16 cellular contexts compared by ENCODE assay signal in the genomic region with DNA sequence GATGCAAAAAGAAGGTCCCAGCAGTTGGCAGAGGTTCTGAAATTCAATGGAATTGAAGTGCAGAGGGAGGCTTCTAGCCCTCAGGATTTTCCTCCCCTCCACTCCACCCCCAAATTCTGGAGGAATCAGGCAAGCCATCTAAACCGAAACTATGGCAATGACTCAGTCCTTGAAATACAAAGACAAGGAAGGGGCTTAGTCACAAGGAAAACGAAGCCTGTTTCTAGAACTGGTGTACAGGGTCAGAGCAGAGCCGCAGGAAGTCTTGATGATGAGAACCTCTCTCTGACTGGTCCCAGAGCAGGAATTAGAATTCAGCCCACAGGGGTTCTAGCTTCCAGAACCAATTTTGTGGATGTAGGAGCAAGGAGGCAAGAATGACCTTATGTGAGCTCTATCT.
DNase-seq lines count a peak whose midpoint lies in the region; ATAC-seq, FAIRE-seq and TF ChIP-seq lines count a peak whose summit lies in the region.
"Had no signal": no experiment of that assay in that cellular context is flagged by ENCODE, and none has a peak within 500 bp of the region (broad histone marks: within the 10 kb centered on the region; RNA-seq: fewer than 3 reads in every experiment).

No MANE protein-coding gene starts in this region.

- peaks cover 9% of the 10 kb centered on the region; the same call in 1 of the 2 replicates for H3K9me1 ChIP-seq in IMR-90 (ENCODE audit: insufficient read depth, low read length)
- no peaks in the 10 kb centered on the region for H3K9me1 ChIP-seq in keratinocyte (ENCODE audit: control insufficient read depth, extremely low read depth, insufficient read depth, low read length)

- H3K27me3 ChIP-seq in IMR-90 (ENCODE audit: control insufficient read depth, insufficient read depth, low read length): no peaks in the 10 kb centered on the region
- H3K27me3 ChIP-seq in keratinocyte (ENCODE audit: control insufficient read depth, extremely low read depth, insufficient read depth, low read length): no peaks in the 10 kb centered on the region
- no peaks in the 10 kb centered on the region for H3K27me3 ChIP-seq in small intestine (ENCODE audit: control insufficient read depth in 2 of 2, insufficient read depth in 2 of 2, low read length in 2 of 2)
- H3K27me3 ChIP-seq: BLaER1 treated with 17β-estradiol and CSF1 and Interleukin-3, amounts not matched to agents 10 nM and 100 nM had no signal

- H3K4ac ChIP-seq in IMR-90 (ENCODE audit: low read depth, low read length): peak overlapping the region; percentile 59

- H4K5ac ChIP-seq in IMR-90 (ENCODE audit: low read depth, low read length): peak overlapping the region; percentile 40; the same call in 1 of the 2 replicates

- peak overlapping the region; percentile 44; the same call in 1 of the 2 replicates for H3K18ac ChIP-seq in IMR-90 (ENCODE audit: low read depth, low read length)

- dilution Hi-C loops in IMR-90 (cut with HindIII; ENCODE audit: low sequenced_read_pairs, unreplicated experiment) (no loop called here), keratinocyte (cut with MboI; ENCODE audit: extremely low pct_ligation_motif_present, low sequenced_read_pairs) (no loop called here)

- peak overlapping the region; percentile 8 for H3K27ac ChIP-seq in IMR-90 (ENCODE audit: insufficient read depth, low read length)
- peak overlapping the region; percentile 69 for H3K27ac ChIP-seq in keratinocyte (ENCODE audit: control insufficient read depth, insufficient read depth, low read length)
- H3K27ac ChIP-seq in small intestine (ENCODE audit: low read depth in 1 of 2, low read length in 1 of 2): no peak overlapping the region
- H3K27ac ChIP-seq: BLaER1 treated with 17β-estradiol and CSF1 and Interleukin-3, amounts not matched to agents 10 nM and 100 nM; HL-60 had no signal

- H2BK20ac ChIP-seq in IMR-90 (ENCODE audit: low read depth, low read length): peak overlapping the region; percentile 78

- H3K4me1 ChIP-seq in IMR-90 (ENCODE audit: control insufficient read depth, insufficient read depth, low read length): peaks cover 7% of the 10 kb centered on the region
- peaks cover 4% of the 10 kb centered on the region for H3K4me1 ChIP-seq in keratinocyte (ENCODE audit: control insufficient read depth, extremely low read depth, insufficient read depth, low read length)
- no peaks in the 10 kb centered on the region for H3K4me1 ChIP-seq in small intestine (ENCODE audit: control insufficient read depth in 2 of 2, insufficient read depth in 1 of 2, low read depth in 1 of 2, low read length in 1 of 2)
- H3K4me1 ChIP-seq: BLaER1 treated with 17β-estradiol and CSF1 and Interleukin-3, amounts not matched to agents 10 nM and 100 nM had no signal

- H2AK5ac ChIP-seq in IMR-90 (ENCODE audit: low read depth, low read length): no peak overlapping the region

- peak overlapping the region; percentile 75 for H4K91ac ChIP-seq in IMR-90 (ENCODE audit: insufficient read depth, low read depth, low read length)

- no peak overlapping the region for H2AK9ac ChIP-seq in IMR-90 (replicated peaks; ENCODE audit: low read depth, low read length, poor library complexity)

- peak overlapping the region; percentile 29 for H2AFZ ChIP-seq in IMR-90 (replicated peaks; ENCODE audit: low read length, poor library complexity)
- peak overlapping the region; percentile 52 for H2AFZ ChIP-seq in keratinocyte (ENCODE audit: control insufficient read depth, low read length)

- peak overlapping the region; percentile 77 for H2BK120ac ChIP-seq in IMR-90 (ENCODE audit: low read depth, low read length)

- H4K8ac ChIP-seq in IMR-90 (ENCODE audit: low read depth in 2 of 2, low read length in 2 of 2): peak overlapping the region; percentile 37 to 88; a peak in 3 of 4 replicates

- H3K36me3 ChIP-seq in IMR-90 (ENCODE audit: control insufficient read depth, insufficient read depth, low read length) (no peaks in the 10 kb centered on the region), keratinocyte (ENCODE audit: control insufficient read depth in 2 of 2, extremely low read depth in 1 of 2, insufficient read depth in 2 of 2, low read length in 2 of 2) (no peaks in the 10 kb centered on the region), small intestine (ENCODE audit: control insufficient read depth in 2 of 2, insufficient read depth in 2 of 2, low read length in 2 of 2) (no peaks in the 10 kb centered on the region)
- H3K36me3 ChIP-seq: BLaER1 treated with 17β-estradiol and CSF1 and Interleukin-3, amounts not matched to agents 10 nM and 100 nM had no signal

- FAIRE-seq in keratinocyte (lab: Jason Lieb, UNC): peak; percentile 74
- no peak for FAIRE-seq in small intestine (lab: Jason Lieb, UNC)
- FAIRE-seq: frontal cortex, GM19239 had no signal

- peaks cover 0 to 13% of the 10 kb centered on the region in 2 experiments; a peak in 1 of 4 replicates for H3K79me1 ChIP-seq in IMR-90 (ENCODE audit: low read depth in 1 of 2, low read length in 2 of 2)

- no CpG with 5 or more reads among the region's 3 CpGs for WGBS in IMR-90 (ENCODE audit: extremely low coverage in 2 of 2, insufficient read length in 1 of 2), 2 experiments
- WGBS in small intestine, 3 donors: 72 to 83% (median 82%) methylated on average over 3 of the region's 3 CpGs

- H3K9me3 ChIP-seq in IMR-90 (ENCODE audit: control insufficient read depth, insufficient read depth, low read length) (no peaks in the 10 kb centered on the region), keratinocyte (ENCODE audit: control insufficient read depth, low read depth, low read length) (no peaks in the 10 kb centered on the region), small intestine (ENCODE audit: control insufficient read depth, low read depth) (no peaks in the 10 kb centered on the region)
- H3K9me3 ChIP-seq: BLaER1 treated with 17β-estradiol and CSF1 and Interleukin-3, amounts not matched to agents 10 nM and 100 nM had no signal

- peak overlapping the region; percentile 73; the same call in 1 of the 2 replicates for H3K14ac ChIP-seq in IMR-90 (replicated peaks; ENCODE audit: low read depth, low read length)

- no peak; the same call in 1 of the 2 replicates for TF ChIP-seq POLR2A in IMR-90 (IDR thresholded peaks at IDR 0.05; ENCODE audit: low read depth, low read length)

- in situ Hi-C loops in IMR-90 (cut with MboI; ENCODE audit: low sequenced_read_pairs): no loop called here

- POLR2A ChIA-PET in IMR-90 (lab: Charles Lee; ENCODE audit: unreplicated experiment): interaction anchor here (0.6 kb wide), 1 partner anchor 106 kb away, joined by 4 read pairs; no protein-coding TSS in a partner anchor

- H3K9ac ChIP-seq in IMR-90 (ENCODE audit: low read depth, low read length) (no peak overlapping the region; the same call in 1 of the 2 replicates), keratinocyte (ENCODE audit: control insufficient read depth, extremely low read depth, insufficient read depth, low read length) (no peak overlapping the region)
- H3K9ac ChIP-seq: BLaER1 treated with 17β-estradiol and CSF1 and Interleukin-3, amounts not matched to agents 10 nM and 100 nM had no signal

- CTCF ChIA-PET in IMR-90 (lab: Yijun Ruan, JAX): interaction anchor here (2.1 kb wide), 1 partner anchor 12 kb away, joined by 5 read pairs; no protein-coding TSS in a partner anchor

- TF ChIP-seq RAD21 in IMR-90 (IDR thresholded peaks at IDR 0.05; ENCODE audit: low read length): no peak

- H3K56ac ChIP-seq in IMR-90 (ENCODE audit: extremely low read depth, insufficient read depth, low read length): peak overlapping the region; percentile 66; the same call in 1 of the 2 replicates

- TF ChIP-seq CTCF in IMR-90 (conservative IDR thresholded peaks at IDR 0.05; ENCODE audit: low read depth, low read length): no peak
- TF ChIP-seq CTCF in keratinocyte (optimal IDR thresholded peaks at IDR 0.05 in 1 of 3, IDR thresholded peaks at IDR 0.05 in 1 of 3, conservative IDR thresholded peaks at IDR 0.05 in 1 of 3; ENCODE audit: extremely low read depth in 1 of 3, insufficient read depth in 2 of 3, low read length in 3 of 3): no peak

- peak; percentile 69 for DNase-seq in AG08395 (ENCODE audit: low spot score)
- peak; percentile 96 for DNase-seq in IMR-90
- DNase-seq in brain pericyte (ENCODE audit: low read depth, low spot score): peak; percentile 43
- no peak for DNase-seq in keratinocyte (ENCODE audit: low read depth, low spot score)
- no peak for DNase-seq in small intestine
- DNase-seq in midbrain (lab: John Stamatoyannopoulos, UW): no peak
- DNase-seq in head of caudate nucleus: no peak
- DNase-seq in activated CD4-positive, CD25-positive, alpha-beta regulatory T cell (lab: John Stamatoyannopoulos, UW): no peak
- DNase-seq: activated CD8-positive, alpha-beta memory T cell treated with anti-CD3 and anti-CD28 coated beads, Interleukin-2, amount 10 ng/mL, durations not matched to agents 7 days and 5 days; NCI-H1417 treated with DMSO at 0.1 percent for 48 hours; NK-92 treated with Interleukin-12 subunit alpha and Interleukin-12 subunit beta, amount 100 ng/mL, for 24 hours; T-helper 17 cell had no signal

- no peak overlapping the region for H3K4me3 ChIP-seq in IMR-90 (ENCODE audit: insufficient read depth, low read depth, low read length)
- H3K4me3 ChIP-seq in keratinocyte (ENCODE audit: control insufficient read depth in 2 of 3, extremely low read depth in 1 of 3, insufficient read depth in 2 of 3, low read depth in 1 of 3, low read length in 3 of 3): no peak overlapping the region
- no peak overlapping the region for H3K4me3 ChIP-seq in small intestine (ENCODE audit: low read depth in 1 of 2, low read length in 2 of 2)
- H3K4me3 ChIP-seq: BLaER1 treated with 17β-estradiol and CSF1 and Interleukin-3, amounts not matched to agents 10 nM and 100 nM had no signal

- H4K20me1 ChIP-seq in IMR-90 (ENCODE audit: insufficient read depth, low read length) (no peaks in the 10 kb centered on the region), keratinocyte (ENCODE audit: control insufficient read depth, extremely low read depth, insufficient read depth, low read length) (no peaks in the 10 kb centered on the region)
- H4K20me1 ChIP-seq: BLaER1 treated with 17β-estradiol and CSF1 and Interleukin-3, amounts not matched to agents 10 nM and 100 nM had no signal

- no peaks in the 10 kb centered on the region for H3K79me2 ChIP-seq in keratinocyte (ENCODE audit: control insufficient read depth, insufficient read depth, low read length)

- intact Hi-C loops in IMR-90 (cut with micrococcal nuclease): no loop called here
- intact Hi-C loops in head of caudate nucleus (cut with DNase I): no loop called here

- no TSS peak for BruUV-seq in IMR-90 (replicated peaks; lab: Mats Ljungman, UMichigan)

- peak overlapping the region; percentile 88 for H2BK5ac ChIP-seq in IMR-90 (ENCODE audit: low read depth, low read length, poor library complexity, severe bottlenecking)

- H2BK15ac ChIP-seq in IMR-90 (ENCODE audit: low read depth, low read length): peak overlapping the region; percentile 88; the same call in 1 of the 3 replicates

- H3K23ac ChIP-seq in IMR-90 (ENCODE audit: low read depth, low read length): peak overlapping the region; percentile 79; the same call in 1 of the 2 replicates

- peak overlapping the region; percentile 55 for H3K4me2 ChIP-seq in IMR-90 (ENCODE audit: low read depth, low read length)
- peak overlapping the region; percentile 34 for H3K4me2 ChIP-seq in keratinocyte (ENCODE audit: control insufficient read depth, extremely low read depth, insufficient read depth, low read depth, low read length)
- H3K4me2 ChIP-seq: BLaER1 treated with 17β-estradiol and CSF1 and Interleukin-3, amounts not matched to agents 10 nM and 100 nM had no signal

- ATAC-seq in IMR-90 (ENCODE audit: low read depth): peak; percentile 96
- ATAC-seq: activated CD8-positive, alpha-beta memory T cell treated with anti-CD3 and anti-CD28 coated beads, Interleukin-2, amount 10 ng/mL, durations not matched to agents 7 days and 5 days; T-helper 17 cell had no signal

Comparison
In these comparisons a context has a peak if more than half of its experiments do, and no peak if none do; other contexts are left out.
1. DNase-seq: peak in AG08395 (single experiment), IMR-90 (single experiment) and brain pericyte (single experiment); none in keratinocyte (single experiment), small intestine (single experiment), midbrain (single experiment), head of caudate nucleus (0 of 42) and activated CD4-positive, CD25-positive, alpha-beta regulatory T cell (0 of 4).
2. H3K27ac ChIP-seq: peak in IMR-90 (single experiment) and keratinocyte (single experiment); none in small intestine (0 of 2).